ENCODE assay signal across 21 cellular contexts in the genomic region with DNA sequence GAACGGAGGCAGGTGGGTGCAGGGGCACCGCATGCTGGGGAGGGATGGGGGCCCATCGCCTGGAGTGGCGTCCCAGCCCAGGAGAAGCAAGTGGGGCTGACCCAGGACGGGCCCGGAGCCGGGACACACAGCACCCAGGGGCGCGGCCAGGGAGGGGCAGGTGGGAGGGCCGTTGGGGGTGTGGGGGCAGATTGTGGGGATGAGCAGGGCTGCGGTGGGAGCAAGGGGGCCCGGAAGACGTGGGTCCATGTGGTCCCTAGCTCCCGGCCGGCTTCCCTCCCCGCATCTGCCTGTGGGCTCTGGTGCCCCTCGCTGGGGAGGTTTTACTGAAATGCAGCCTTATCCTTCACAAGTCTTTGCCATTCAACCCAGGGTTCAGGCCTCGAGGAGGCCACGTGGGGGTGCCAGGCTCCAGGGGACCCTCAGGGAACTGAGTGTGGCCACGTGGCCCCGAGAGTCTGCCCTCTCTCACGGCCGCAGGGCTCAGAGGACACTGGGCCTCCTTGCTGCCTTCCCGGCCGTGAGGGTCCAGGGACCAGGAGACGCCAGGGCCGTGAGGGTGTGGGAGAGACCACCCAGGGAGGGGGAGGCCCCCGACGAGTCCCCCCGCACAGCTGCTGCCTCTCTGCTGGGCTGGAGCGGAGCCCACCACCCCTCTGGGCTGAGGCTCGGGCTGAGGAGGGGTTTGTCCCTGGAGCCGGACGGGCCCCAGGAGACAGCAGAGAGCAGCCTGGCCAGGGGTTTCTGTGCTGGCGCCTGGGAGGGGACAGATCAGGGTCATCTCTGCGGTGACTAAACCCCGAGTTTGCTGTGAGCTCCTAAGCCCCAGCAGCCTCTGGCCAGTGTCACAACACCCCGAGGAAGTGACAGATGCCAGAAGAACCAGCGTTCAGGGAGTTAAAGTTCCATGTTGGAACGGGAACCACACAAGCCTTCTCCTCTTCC. TPM values are rescaled to one million over a fixed set of nuclear protein-coding genes. Genes with fewer than 3 reads are reported as not detected.
A peak's percentile ranks its signal among the peaks of the same experiment; 100 is the strongest.
DNase-seq lines count a peak whose midpoint lies in the region; ATAC-seq, FAIRE-seq and TF ChIP-seq lines count a peak whose summit lies in the region.
"Had no signal": no experiment of that assay in that cellular context is flagged by ENCODE, and none has a peak within 500 bp of the region (broad histone marks: within the 10 kb centered on the region; RNA-seq: fewer than 3 reads in every experiment).

No MANE protein-coding gene starts in this region.

- H3K4me1 ChIP-seq in K562 (replicated peaks in 1 of 2; ENCODE audit: control insufficient read depth in 2 of 2, insufficient read depth in 2 of 2, low read length in 2 of 2) (peaks cover 8 to 78% of the 10 kb centered on the region in 2 experiments; a peak in 3 of 5 replicates), neuronal stem cell (ENCODE audit: control insufficient read depth in 2 of 2, insufficient read depth in 1 of 2, low read depth in 1 of 2, low read length in 2 of 2) (peaks cover 0 to 2% of the 10 kb centered on the region in 2 donors), uterus (no peaks in the 10 kb centered on the region)

- no peak overlapping the region for H3K4me3 ChIP-seq in K562
- H3K4me3 ChIP-seq in neuronal stem cell (ENCODE audit: low read length in 2 of 2): no peak overlapping the region
- H3K4me3 ChIP-seq in uterus: no peak overlapping the region
- H3K4me3 ChIP-seq: BLaER1, GM23248, Peyer's patch had no signal

- peak; percentile 43 for ATAC-seq in K562

- no peak for TF ChIP-seq RAD21 in K562 (CRISPR knock-in tag; conservative IDR thresholded peaks at IDR 0.05 in 1 of 2, IDR thresholded peaks at IDR 0.05 in 1 of 2)

- H4K20me1 ChIP-seq in K562 (replicated peaks; ENCODE audit: control insufficient read depth, insufficient read depth, low read length): peaks cover 1% of the 10 kb centered on the region; the same call in 1 of the 2 replicates
- H4K20me1 ChIP-seq: BLaER1 had no signal

- no TSS peak for BruUV-seq in K562 (replicated peaks; lab: Mats Ljungman, UMichigan)

- peak overlapping the region; percentile 80 for H3K23ac ChIP-seq in neuronal stem cell (ENCODE audit: low read depth, low read length, poor library complexity)

- TF ChIP-seq CTCF in GM12873 (IDR thresholded peaks at IDR 0.05; ENCODE audit: insufficient read depth, low read depth, low read length, missing control alignments): peak; percentile 16
- no peak for TF ChIP-seq CTCF in K562 (IDR thresholded peaks at IDR 0.05 in 2 of 3, conservative IDR thresholded peaks at IDR 0.05 in 1 of 3; ENCODE audit: insufficient read depth in 2 of 3, low read depth in 1 of 3, low read length in 3 of 3)
- no peak for TF ChIP-seq CTCF in uterus (IDR thresholded peaks at IDR 0.05)
- TF ChIP-seq CTCF in GM13976 (IDR thresholded peaks at IDR 0.05; ENCODE audit: borderline replicate concordance, control extremely low read depth, extremely low read depth, insufficient read depth, missing control alignments): no peak

- TF ChIP-seq EP300 in K562 (IDR thresholded peaks at IDR 0.05; ENCODE audit: low read length): no peak

- in situ Hi-C loops in K562 (cut with MboI) (no loop called here), GM13976 (cut with MboI; ENCODE audit: low sequenced_read_pairs, unreplicated experiment) (no loop called here)

- TF ChIP-seq POLR2A in K562 (conservative IDR thresholded peaks at IDR 0.05) (no peak), uterus (IDR thresholded peaks at IDR 0.05) (no peak)

- intact Hi-C loops in K562 (cut with micrococcal nuclease): no loop called here
- intact Hi-C loops in uterus (cut with DNase I; ENCODE audit: low total_unique reads): no loop called here

- no peak overlapping the region for H4K8ac ChIP-seq in neuronal stem cell (ENCODE audit: low read depth, low read length)

- no peak overlapping the region for H4K91ac ChIP-seq in neuronal stem cell (ENCODE audit: low read depth, low read length, poor library complexity)

- H3K9me3 ChIP-seq in K562 (replicated peaks; ENCODE audit: control insufficient read depth, insufficient read depth, low read depth, low read length) (no peaks in the 10 kb centered on the region), neuronal stem cell (replicated peaks in 1 of 2; ENCODE audit: control insufficient read depth in 2 of 2, insufficient read depth in 1 of 2, low read depth in 1 of 2, low read length in 2 of 2) (no peaks in the 10 kb centered on the region), uterus (no peaks in the 10 kb centered on the region)
- H3K9me3 ChIP-seq: BLaER1, Peyer's patch, SK-N-SH had no signal

- 22% methylated on average over 34 of the region's 40 CpGs for WGBS in K562 (ENCODE audit: insufficient coverage, low coverage, missing lambda C conversion rate)
- WGBS in neuronal stem cell (ENCODE audit: extremely low coverage in 2 of 2, insufficient read length in 2 of 2, insufficient replicate concordance in 1 of 2), 2 donors: no CpG with 5 or more reads among the region's 40 CpGs

- H3K27ac ChIP-seq in K562 (ENCODE audit: extremely low read depth, low read depth, low read length): no peak overlapping the region
- no peak overlapping the region for H3K27ac ChIP-seq in neuronal stem cell (replicated peaks; ENCODE audit: low read length)
- H3K27ac ChIP-seq in uterus: no peak overlapping the region
- H3K27ac ChIP-seq: BLaER1, GM23248, Peyer's patch had no signal

- H2BK120ac ChIP-seq in neuronal stem cell (ENCODE audit: low read depth, low read length): no peak overlapping the region

- peaks cover 24 to 54% of the 10 kb centered on the region in 2 experiments; a peak in 4 of 5 replicates for H3K27me3 ChIP-seq in K562 (ENCODE audit: control insufficient read depth in 2 of 2, insufficient read depth in 2 of 2, low read length in 2 of 2)
- H3K27me3 ChIP-seq in neuronal stem cell (ENCODE audit: control insufficient read depth in 3 of 3, insufficient read depth in 3 of 3, low read depth in 1 of 3, low read length in 3 of 3): peaks cover 14 to 36% (median 30%) of the 10 kb centered on the region in 3 experiments
- H3K27me3 ChIP-seq in uterus: peaks cover 0 to 10% of the 10 kb centered on the region in 2 donors
- H3K27me3 ChIP-seq: Peyer's patch had no signal

- H3K79me1 ChIP-seq in neuronal stem cell (ENCODE audit: low read depth, low read length): peaks cover 2% of the 10 kb centered on the region

- H3K9me1 ChIP-seq in K562 (ENCODE audit: control insufficient read depth, insufficient read depth, low read length): peaks cover 4% of the 10 kb centered on the region

- peak overlapping the region; percentile 75 for H2BK5ac ChIP-seq in neuronal stem cell (ENCODE audit: low read length)

- H3K36me3 ChIP-seq in K562 (ENCODE audit: control insufficient read depth, insufficient read depth, low read length): no peaks in the 10 kb centered on the region
- no peaks in the 10 kb centered on the region for H3K36me3 ChIP-seq in neuronal stem cell (replicated peaks in 1 of 2; ENCODE audit: control insufficient read depth in 2 of 2, insufficient read depth in 2 of 2, low read length in 2 of 2)
- H3K36me3 ChIP-seq in uterus: no peaks in the 10 kb centered on the region
- H3K36me3 ChIP-seq: BLaER1 had no signal

- peak overlapping the region in 1 of 2 experiments; percentile 58; a peak in 1 of 4 replicates for H3K9ac ChIP-seq in K562 (ENCODE audit: insufficient read depth in 1 of 2, low read depth in 2 of 2, low read length in 2 of 2)
- H3K9ac ChIP-seq in neuronal stem cell (ENCODE audit: low read depth, low read length, poor library complexity): peak overlapping the region; percentile 21
- H3K9ac ChIP-seq: BLaER1, GM23248, SK-N-SH had no signal

- no peak overlapping the region for H3K4me2 ChIP-seq in K562 (ENCODE audit: insufficient read depth, low read length)
- no peak overlapping the region for H3K4me2 ChIP-seq in neuronal stem cell (ENCODE audit: insufficient read depth, low read length, poor library complexity, severe bottlenecking)
- H3K4me2 ChIP-seq: BLaER1, SK-N-SH had no signal

- POLR2A ChIA-PET in K562 (lab: Yijun Ruan, JAX): interaction anchor here (0.5 to 1.0 kb wide), 2 partner anchors 9 to 13 kb away, joined by 3 to 4 read pairs; no protein-coding TSS in a partner anchor

- H2AFZ ChIP-seq in K562 (ENCODE audit: low read depth, low read length) (no peak overlapping the region), neuronal stem cell (ENCODE audit: low read length) (peak overlapping the region; percentile 22)
- H2AFZ ChIP-seq: GM23248 had no signal

- H2BK12ac ChIP-seq in neuronal stem cell (ENCODE audit: low read length): peak overlapping the region; percentile 90

- H3K14ac ChIP-seq in neuronal stem cell (ENCODE audit: low read length): peak overlapping the region; percentile 82

- peak; percentile 56 for DNase-seq in MV-4-11 (lab: John Stamatoyannopoulos, UW)
- no peak for DNase-seq in K562 (ENCODE audit: extremely low read depth in 1 of 4, low spot score in 3 of 4)
- no peak for DNase-seq in neuronal stem cell (ENCODE audit: low spot score)
- no peak for DNase-seq in NCI-H2227 (lab: John Stamatoyannopoulos, UW; ENCODE audit: unreplicated experiment)
- DNase-seq in uterus: no peak
- DNase-seq in GM13976 (ENCODE audit: low spot score): no peak
- DNase-seq: CD4-positive, alpha-beta memory T cell; GM23248; HCEC 1CT; KG1; NCI-H1048; NCI-H1436; NCI-H1930; NCI-H2171; NCI-H446; NCI-H526 treated with DMSO at 0.1 percent for 48 hours; NK-92 treated with Interleukin-12 subunit alpha and Interleukin-12 subunit beta, amount 100 ng/mL, for 24 hours; Peyer's patch; SK-N-SH had no signal

- H3K79me2 ChIP-seq in K562 (ENCODE audit: control insufficient read depth, insufficient read depth, low read length): no peaks in the 10 kb centered on the region

- no peak overlapping the region for H3K4ac ChIP-seq in neuronal stem cell (ENCODE audit: low read length)

- CTCF ChIA-PET in K562 (lab: Yijun Ruan, JAX; ENCODE audit: low intra/inter-chr PET ratio): no interaction called here

- no peak for FAIRE-seq in K562 (lab: Jason Lieb, UNC)

- H2AK5ac ChIP-seq in neuronal stem cell (ENCODE audit: low read depth, low read length): peak overlapping the region; percentile 90

- H3K18ac ChIP-seq in neuronal stem cell (ENCODE audit: low read length): no peak overlapping the region

- peak overlapping the region; percentile 17 for H2BK15ac ChIP-seq in neuronal stem cell (ENCODE audit: low read length)

RNA-seq across cellular contexts. Expression of a gene that starts 35.2 kb away (rescaled TPM):
- total RNA-seq in K562 (2011; cell fraction: chromatin; rRNA removed; ENCODE audit: low replicate concordance): 2.7 and 4.4 TPM in 2 replicates
- 4.6 and 5.5 TPM in 2 replicates for total RNA-seq in K562 (2011; cell fraction: nucleolus; rRNA removed)
- 3.2 and 4.1 TPM in 2 replicates for total RNA-seq in K562 (2011; cell fraction: nucleoplasm; rRNA removed)
- total RNA-seq in K562 (2014; rRNA removed) (4.7 and 6.7 TPM in 2 replicates), K562 (2014; rRNA removed; fragmentation: Illumina TruSeq; extraction: Trizol) (1.3 and 1.5 TPM in 2 replicates), K562 (2015; rRNA removed; fragmentation: Illumina TruSeq; extraction: Trizol) (2.1 and 2.9 TPM in 2 replicates), K562 (2021) (4.0 and 4.4 TPM in 2 replicates), uterus (1 to 10 TPM in 3 of 4 donors, under 1 TPM in 1; 0.29 to 3.9 (median 2.6) TPM)
- polyA plus RNA-seq in K562 (2011; rRNA removed) (2.6 and 3.7 TPM in 2 replicates), K562 (2014; fragmentation: Illumina TruSeq; extraction: Trizol) (3.6 and 3.7 TPM in 2 replicates), K562 (2014; fragmentation: Nextera tagmentation; extraction: Ambion mirVana) (not detected), K562 (2014; rRNA removed) (5.8 and 7.3 TPM in 2 replicates)
- 3.0 and 6.6 TPM in 2 replicates for polyA plus RNA-seq in K562 (2011; cell fraction: cytosol; rRNA removed)
- 4.7 and 8.2 TPM in 2 replicates for polyA plus RNA-seq in K562 (2011; cell fraction: nucleus; rRNA removed)
- 3.0 and 3.6 TPM in 2 replicates for polyA plus RNA-seq in K562 (2012)
- polyA minus RNA-seq in K562 (2011; rRNA and poly(A)+ RNA removed): 0.99 and 1.2 TPM in 2 replicates
- polyA minus RNA-seq in K562 (2011; cell fraction: cytosol; rRNA and poly(A)+ RNA removed): 0.82 and 2.1 TPM in 2 replicates
- 3.0 and 3.6 TPM in 2 replicates for polyA minus RNA-seq in K562 (2011; cell fraction: nucleus; rRNA and poly(A)+ RNA removed)
- 3.3 TPM for polyA plus RNA-seq in neuronal stem cell (2013, experiment 1 of 2)
- polyA plus RNA-seq in neuronal stem cell (2013, experiment 2 of 2): 3.2 TPM

RNA-seq across cellular contexts. Expression of a gene that starts 46.0 kb away (rescaled TPM):
- total RNA-seq in K562 (2011; cell fraction: chromatin; rRNA removed; ENCODE audit: low replicate concordance): 103 and 177 TPM in 2 replicates
- total RNA-seq in K562 (2011; cell fraction: nucleolus; rRNA removed): 66.8 and 69.0 TPM in 2 replicates
- total RNA-seq in K562 (2011; cell fraction: nucleoplasm; rRNA removed): 75.2 and 79.0 TPM in 2 replicates
- total RNA-seq in K562 (2014; rRNA removed) (22.4 and 27.5 TPM in 2 replicates), K562 (2014; rRNA removed; fragmentation: Illumina TruSeq; extraction: Trizol) (13.9 and 16.5 TPM in 2 replicates), K562 (2015; rRNA removed; fragmentation: Illumina TruSeq; extraction: Trizol) (22.4 and 22.9 TPM in 2 replicates), K562 (2021) (41.0 and 41.9 TPM in 2 replicates), uterus (10 to 100 TPM; 30.6 to 64.4 (median 50.2) TPM)
- polyA plus RNA-seq in K562 (2011; rRNA removed) (15.5 and 18.8 TPM in 2 replicates), K562 (2014; fragmentation: Illumina TruSeq; extraction: Trizol) (22.9 and 25.8 TPM in 2 replicates), K562 (2014; fragmentation: Nextera tagmentation; extraction: Ambion mirVana) (1 to 10 TPM; 1.4 to 3.7 TPM), K562 (2014; rRNA removed) (25.6 and 26.4 TPM in 2 replicates)
- 12.0 and 15.7 TPM in 2 replicates for polyA plus RNA-seq in K562 (2011; cell fraction: cytosol; rRNA removed)
- polyA plus RNA-seq in K562 (2011; cell fraction: nucleus; rRNA removed): 37.6 and 54.4 TPM in 2 replicates
- polyA plus RNA-seq in K562 (2012): 34.5 and 78.0 TPM in 2 replicates
- polyA minus RNA-seq in K562 (2011; rRNA and poly(A)+ RNA removed): 13.4 and 17.1 TPM in 2 replicates
- polyA minus RNA-seq in K562 (2011; cell fraction: cytosol; rRNA and poly(A)+ RNA removed): 14.6 and 14.7 TPM in 2 replicates
- 18.3 and 25.2 TPM in 2 replicates for polyA minus RNA-seq in K562 (2011; cell fraction: nucleus; rRNA and poly(A)+ RNA removed)
- polyA plus RNA-seq in neuronal stem cell (2013, experiment 1 of 2): 18.9 TPM
- polyA plus RNA-seq in neuronal stem cell (2013, experiment 2 of 2): 18.7 TPM
